In genomic region chr4:92328095-92328494, GRCh38 we compare ENCODE assay signal across 20 cellular contexts. TPM values are rescaled to one million over a fixed set of nuclear protein-coding genes. Genes with fewer than 3 reads are reported as not detected.
DNase-seq lines count a peak whose midpoint lies in the region; ATAC-seq, FAIRE-seq and TF ChIP-seq lines count a peak whose summit lies in the region.
"Had no signal": no experiment of that assay in that cellular context is flagged by ENCODE, and none has a peak within 500 bp of the region (broad histone marks: within the 10 kb centered on the region; RNA-seq: fewer than 3 reads in every experiment).

No MANE protein-coding gene starts in this region.

- H3K27ac Mint-ChIP-seq in WTC11, result no peak overlapping the region
- H3K27ac Mint-ChIP-seq in nephron, result peak overlapping the region; percentile 27 to 54 (median 36)
- H3K27ac Mint-ChIP-seq in activated T-helper 1 cell treated with anti-CD3 and anti-CD28 coated beads, Interleukin-12 subunit alpha, Interleukin-12 subunit beta, Interleukin-2, Interleukin-4 antibody, amounts not matched to agents 30 ng/mL and 10 ng/mL and 1 ng/mL, durations not matched to agents 14 hours and 24 hours and 36 hours, result no peak overlapping the region
- H3K27ac Mint-ChIP-seq: CD4-positive, alpha-beta T cell; GM23338 had no signal

- peak; percentile 46 for FAIRE-seq in D721Med (lab: Jason Lieb, UNC)
- FAIRE-seq: A549, GM12892 had no signal

- H3K27me3 Mint-ChIP-seq in WTC11 (ENCODE audit: low read depth), result no peaks in the 10 kb centered on the region
- H3K27me3 Mint-ChIP-seq in nephron (ENCODE audit: low read depth), result no peaks in the 10 kb centered on the region
- no peaks in the 10 kb centered on the region for H3K27me3 Mint-ChIP-seq in activated T-helper 1 cell treated with anti-CD3 and anti-CD28 coated beads, Interleukin-12 subunit alpha, Interleukin-12 subunit beta, Interleukin-2, Interleukin-4 antibody, amounts not matched to agents 30 ng/mL and 10 ng/mL and 1 ng/mL, durations not matched to agents 14 hours and 24 hours and 36 hours (ENCODE audit: insufficient read depth)
- H3K27me3 Mint-ChIP-seq: CD4-positive, alpha-beta T cell had no signal

- ATAC-seq in WTC11 (peak; percentile 40), HG02884 (IDR thresholded peaks at IDR 0.05; ENCODE audit: unreplicated experiment) (no peak)
- ATAC-seq: A549, GM23338, HCT116 had no signal

- DNase-seq in DMS53 (lab: John Stamatoyannopoulos, UW) (peak; percentile 2), DMS53 treated with DMSO at 0.1 percent for 48 hours (lab: John Stamatoyannopoulos, UW; ENCODE audit: unreplicated experiment) (no peak), D721Med (ENCODE audit: insufficient read length, low spot score) (no peak), WTC11 (ENCODE audit: low spot score) (no peak)
- DNase-seq in activated T-helper 1 cell treated with anti-CD3 and anti-CD28 coated beads, Interleukin-12 subunit alpha, Interleukin-12 subunit beta, Interleukin-2, Interleukin-4 antibody, amounts not matched to agents 30 ng/mL and 10 ng/mL and 1 ng/mL, durations not matched to agents 14 hours and 24 hours and 36 hours (ENCODE audit: low spot score), result no peak
- DNase-seq: AML-193; Caco-2; CD4-positive, alpha-beta T cell; DMS153; DND-41; EL; H7 had no signal

- intact Hi-C loops in activated T-helper 1 cell treated with anti-CD3 and anti-CD28 coated beads, Interleukin-12 subunit alpha, Interleukin-12 subunit beta, Interleukin-2, Interleukin-4 antibody, amounts not matched to agents 30 ng/mL and 10 ng/mL and 1 ng/mL, durations not matched to agents 14 hours and 24 hours and 36 hours (cut with micrococcal nuclease), result no loop called here

- H3K36me3 Mint-ChIP-seq in WTC11 (no peaks in the 10 kb centered on the region), nephron (ENCODE audit: low read depth) (no peaks in the 10 kb centered on the region)
- H3K36me3 Mint-ChIP-seq in activated T-helper 1 cell treated with anti-CD3 and anti-CD28 coated beads, Interleukin-12 subunit alpha, Interleukin-12 subunit beta, Interleukin-2, Interleukin-4 antibody, amounts not matched to agents 30 ng/mL and 10 ng/mL and 1 ng/mL, durations not matched to agents 14 hours and 24 hours and 36 hours (ENCODE audit: low read depth), result no peaks in the 10 kb centered on the region

- POLR2A ChIA-PET in WTC11 (lab: Charles Lee), result no interaction called here

- CTCF ChIA-PET in WTC11 (lab: Charles Lee), result no interaction called here

- H3K4me1 Mint-ChIP-seq in WTC11 (peaks cover 51% of the 10 kb centered on the region), nephron (peaks cover 14% of the 10 kb centered on the region)
- no peaks in the 10 kb centered on the region for H3K4me1 Mint-ChIP-seq in activated T-helper 1 cell treated with anti-CD3 and anti-CD28 coated beads, Interleukin-12 subunit alpha, Interleukin-12 subunit beta, Interleukin-2, Interleukin-4 antibody, amounts not matched to agents 30 ng/mL and 10 ng/mL and 1 ng/mL, durations not matched to agents 14 hours and 24 hours and 36 hours (ENCODE audit: low read depth)

- H3K4me3 Mint-ChIP-seq in WTC11 (no peak overlapping the region), nephron (no peak overlapping the region)
- H3K4me3 Mint-ChIP-seq in activated T-helper 1 cell treated with anti-CD3 and anti-CD28 coated beads, Interleukin-12 subunit alpha, Interleukin-12 subunit beta, Interleukin-2, Interleukin-4 antibody, amounts not matched to agents 30 ng/mL and 10 ng/mL and 1 ng/mL, durations not matched to agents 14 hours and 24 hours and 36 hours, result no peak overlapping the region
- H3K4me3 Mint-ChIP-seq: CD4-positive, alpha-beta T cell; GM23338 had no signal

- no peaks in the 10 kb centered on the region for H3K9me3 Mint-ChIP-seq in WTC11
- H3K9me3 Mint-ChIP-seq in nephron, result no peaks in the 10 kb centered on the region
- H3K9me3 Mint-ChIP-seq in activated T-helper 1 cell treated with anti-CD3 and anti-CD28 coated beads, Interleukin-12 subunit alpha, Interleukin-12 subunit beta, Interleukin-2, Interleukin-4 antibody, amounts not matched to agents 30 ng/mL and 10 ng/mL and 1 ng/mL, durations not matched to agents 14 hours and 24 hours and 36 hours, result no peaks in the 10 kb centered on the region
- H3K9me3 Mint-ChIP-seq: CD4-positive, alpha-beta T cell; GM23338 had no signal

- no peak for TF ChIP-seq CTCF in D721Med (IDR thresholded peaks at IDR 0.05; ENCODE audit: insufficient read depth, missing control alignments)
- TF ChIP-seq CTCF in WTC11 (IDR thresholded peaks at IDR 0.05), result no peak
- TF ChIP-seq CTCF in nephron (IDR thresholded peaks at IDR 0.05; ENCODE audit: unreplicated experiment in 3 of 3), result no peak

TF ChIP-seq in WTC11, 78 proteins besides CTCF, POLR2A, EP300 and RAD21 (continues in another document):
- TF ChIP-seq, protein P1, sequence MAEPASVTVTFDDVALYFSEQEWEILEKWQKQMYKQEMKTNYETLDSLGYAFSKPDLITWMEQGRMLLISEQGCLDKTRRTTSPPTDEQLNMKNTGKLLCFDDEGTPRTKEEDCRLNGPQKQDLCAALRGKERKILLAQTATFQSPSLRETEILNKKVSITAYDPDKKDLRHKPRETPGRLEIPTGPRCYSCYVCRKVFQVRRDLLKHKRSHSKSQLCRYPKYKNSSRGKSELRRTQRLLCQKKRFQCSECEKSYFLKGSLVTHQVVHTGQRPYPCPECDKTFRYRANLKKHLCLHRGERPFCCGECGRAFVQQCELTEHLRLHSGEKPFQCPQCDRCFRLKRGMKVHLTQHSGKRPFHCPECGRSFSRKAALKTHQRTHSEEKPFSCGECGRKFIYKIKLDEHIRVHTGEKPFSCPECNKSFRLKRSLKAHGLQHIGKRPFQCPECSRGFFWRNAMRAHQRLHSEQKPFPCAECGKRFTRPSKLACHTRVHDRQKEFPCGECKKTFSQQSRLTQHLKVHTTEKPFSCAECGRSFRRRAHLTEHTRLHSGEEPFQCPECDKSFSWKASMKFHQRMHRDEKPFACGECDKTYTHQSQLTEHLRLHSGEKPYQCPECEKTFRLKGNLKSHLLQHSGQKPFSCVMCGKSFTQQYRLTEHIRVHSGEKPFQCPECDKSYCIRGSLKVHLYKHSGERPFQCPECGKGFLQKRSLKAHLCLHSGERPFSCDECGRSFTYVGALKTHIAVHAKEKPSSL (CRISPR knock-in tag; conservative IDR thresholded peaks at IDR 0.05), result no peak
- TF ChIP-seq, protein P2, sequence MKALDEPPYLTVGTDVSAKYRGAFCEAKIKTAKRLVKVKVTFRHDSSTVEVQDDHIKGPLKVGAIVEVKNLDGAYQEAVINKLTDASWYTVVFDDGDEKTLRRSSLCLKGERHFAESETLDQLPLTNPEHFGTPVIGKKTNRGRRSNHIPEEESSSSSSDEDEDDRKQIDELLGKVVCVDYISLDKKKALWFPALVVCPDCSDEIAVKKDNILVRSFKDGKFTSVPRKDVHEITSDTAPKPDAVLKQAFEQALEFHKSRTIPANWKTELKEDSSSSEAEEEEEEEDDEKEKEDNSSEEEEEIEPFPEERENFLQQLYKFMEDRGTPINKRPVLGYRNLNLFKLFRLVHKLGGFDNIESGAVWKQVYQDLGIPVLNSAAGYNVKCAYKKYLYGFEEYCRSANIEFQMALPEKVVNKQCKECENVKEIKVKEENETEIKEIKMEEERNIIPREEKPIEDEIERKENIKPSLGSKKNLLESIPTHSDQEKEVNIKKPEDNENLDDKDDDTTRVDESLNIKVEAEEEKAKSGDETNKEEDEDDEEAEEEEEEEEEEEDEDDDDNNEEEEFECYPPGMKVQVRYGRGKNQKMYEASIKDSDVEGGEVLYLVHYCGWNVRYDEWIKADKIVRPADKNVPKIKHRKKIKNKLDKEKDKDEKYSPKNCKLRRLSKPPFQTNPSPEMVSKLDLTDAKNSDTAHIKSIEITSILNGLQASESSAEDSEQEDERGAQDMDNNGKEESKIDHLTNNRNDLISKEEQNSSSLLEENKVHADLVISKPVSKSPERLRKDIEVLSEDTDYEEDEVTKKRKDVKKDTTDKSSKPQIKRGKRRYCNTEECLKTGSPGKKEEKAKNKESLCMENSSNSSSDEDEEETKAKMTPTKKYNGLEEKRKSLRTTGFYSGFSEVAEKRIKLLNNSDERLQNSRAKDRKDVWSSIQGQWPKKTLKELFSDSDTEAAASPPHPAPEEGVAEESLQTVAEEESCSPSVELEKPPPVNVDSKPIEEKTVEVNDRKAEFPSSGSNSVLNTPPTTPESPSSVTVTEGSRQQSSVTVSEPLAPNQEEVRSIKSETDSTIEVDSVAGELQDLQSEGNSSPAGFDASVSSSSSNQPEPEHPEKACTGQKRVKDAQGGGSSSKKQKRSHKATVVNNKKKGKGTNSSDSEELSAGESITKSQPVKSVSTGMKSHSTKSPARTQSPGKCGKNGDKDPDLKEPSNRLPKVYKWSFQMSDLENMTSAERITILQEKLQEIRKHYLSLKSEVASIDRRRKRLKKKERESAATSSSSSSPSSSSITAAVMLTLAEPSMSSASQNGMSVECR (CRISPR knock-in tag; IDR thresholded peaks at IDR 0.05; ENCODE audit: borderline replicate concordance), result no peak
- no peak for TF ChIP-seq SP1 (CRISPR knock-in tag; conservative IDR thresholded peaks at IDR 0.05)
- TF ChIP-seq E2F1 (CRISPR knock-in tag; IDR thresholded peaks at IDR 0.05), result no peak
- no peak for TF ChIP-seq NR3C1 (CRISPR knock-in tag; conservative IDR thresholded peaks at IDR 0.05; ENCODE audit: low read depth)
- no peak for TF ChIP-seq RORB (CRISPR knock-in tag; IDR thresholded peaks at IDR 0.05)
- TF ChIP-seq ZBTB43 (CRISPR knock-in tag; IDR thresholded peaks at IDR 0.05), result no peak
- TF ChIP-seq ESRRA (CRISPR knock-in tag; IDR thresholded peaks at IDR 0.05; ENCODE audit: borderline replicate concordance), result no peak

RNA-seq across cellular contexts. Expression of gene GRID2, which starts 24.3 kb away (rescaled TPM):
- total RNA-seq in WTC11 (2021), result 24.6 to 26.8 TPM (median 25.5 TPM) in 3 replicates
- total RNA-seq in activated T-helper 1 cell treated with anti-CD3 and anti-CD28 coated beads, Interleukin-12 subunit alpha, Interleukin-12 subunit beta, Interleukin-2, Interleukin-4 antibody, amounts not matched to agents 30 ng/mL and 10 ng/mL and 1 ng/mL, durations not matched to agents 14 hours and 24 hours and 36 hours, result not detected in 2 replicates
- total RNA-seq: Caco-2; CD4-positive, alpha-beta T cell; G401; HT-29 had no signal

Comparison
In these comparisons a context has a peak if more than half of its experiments do, and no peak if none do; other contexts are left out.
1. H3K27ac Mint-ChIP-seq: peak in nephron (3 of 3); none in WTC11 (single experiment) and activated T-helper 1 cell treated with anti-CD3 and anti-CD28 coated beads, Interleukin-12 subunit alpha, Interleukin-12 subunit beta, Interleukin-2, Interleukin-4 antibody, amounts not matched to agents 30 ng/mL and 10 ng/mL and 1 ng/mL, durations not matched to agents 14 hours and 24 hours and 36 hours (single experiment).
2. RNA of gene GRID2, which starts 24.3 kb away (total RNA-seq): 24.6 to 26.8 TPM in WTC11; not detected in activated T-helper 1 cell treated with anti-CD3 and anti-CD28 coated beads, Interleukin-12 subunit alpha, Interleukin-12 subunit beta, Interleukin-2, Interleukin-4 antibody, amounts not matched to agents 30 ng/mL and 10 ng/mL and 1 ng/mL, durations not matched to agents 14 hours and 24 hours and 36 hours; every median in the first group is over 10 times any median in the second.